ENCODE assay signal across 8 cellular contexts in the genomic region with DNA sequence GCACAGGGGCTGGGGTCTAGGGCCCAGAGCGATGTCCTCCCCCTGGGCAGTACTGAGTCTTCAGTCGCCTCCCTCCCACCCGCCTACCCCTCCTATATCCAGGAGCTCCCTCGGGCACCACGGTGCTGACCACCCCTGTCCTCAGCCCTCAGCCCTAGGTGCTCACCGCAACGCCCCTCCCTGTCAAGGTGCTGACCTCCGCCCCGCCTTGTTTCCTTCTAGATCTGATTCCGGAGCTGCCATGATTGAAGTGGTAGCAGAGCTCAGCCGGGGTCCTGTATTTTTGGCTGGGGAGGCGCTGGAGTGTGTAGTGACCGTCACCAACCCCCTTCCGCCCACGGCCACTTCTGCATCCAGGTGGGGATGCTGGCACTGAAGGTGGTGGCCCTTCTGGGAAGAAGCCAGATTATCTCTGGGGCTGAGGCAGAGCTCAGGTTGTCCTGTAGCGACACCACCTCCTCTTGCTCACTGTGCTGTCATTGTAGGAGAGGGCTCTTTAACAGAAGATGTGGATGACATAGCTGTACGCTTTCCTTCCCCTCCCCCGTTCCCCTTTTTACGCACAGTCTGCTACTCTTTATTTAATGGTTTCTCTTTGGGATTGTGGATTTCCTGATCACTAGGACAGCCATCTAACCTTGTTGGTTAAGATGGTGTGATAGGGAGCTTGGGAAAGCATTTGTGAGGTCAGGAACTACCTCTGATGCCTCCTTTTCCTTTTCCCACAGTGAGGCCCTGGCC. TPM values are rescaled to one million over a fixed set of nuclear protein-coding genes. Genes with fewer than 3 reads are reported as not detected.
DNase-seq lines count a peak whose midpoint lies in the region; ATAC-seq and TF ChIP-seq lines count a peak whose summit lies in the region.

No MANE protein-coding gene starts in this region.

- no peaks in the 10 kb centered on the region for H3K9me3 ChIP-seq in HAP-1

- H3K4me3 ChIP-seq in GM12875 (ENCODE audit: low read depth, low read length) (peak overlapping the region; percentile 90), HAP-1 (peak overlapping the region; percentile 92), foreskin fibroblast (ENCODE audit: low read depth in 1 of 2, low read length in 2 of 2) (peak overlapping the region; percentile 88 to 90)

- no peak for TF ChIP-seq CTCF in GM12875 (IDR thresholded peaks at IDR 0.05; ENCODE audit: borderline replicate concordance, insufficient read depth, low read depth, low read length)
- no peak for TF ChIP-seq CTCF in foreskin fibroblast (IDR thresholded peaks at IDR 0.05; ENCODE audit: low read depth, low read length)
- TF ChIP-seq CTCF in osteocyte (IDR thresholded peaks at IDR 0.05), result no peak

- H3K4me1 ChIP-seq in HAP-1, result peaks cover 11% of the 10 kb centered on the region; the same call in 1 of the 2 replicates

- peaks cover 63% of the 10 kb centered on the region for H3K36me3 Mint-ChIP-seq in activated T-helper 17 cell treated with anti-CD3 and anti-CD28 coated beads, Interleukin-2, amount 50 U/mL, for 72 hours (ENCODE audit: low read depth)
- peaks cover 31% of the 10 kb centered on the region for H3K36me3 Mint-ChIP-seq in osteocyte (ENCODE audit: unreplicated experiment)

- no peaks in the 10 kb centered on the region for H3K27me3 Mint-ChIP-seq in activated T-helper 17 cell treated with anti-CD3 and anti-CD28 coated beads, Interleukin-2, amount 50 U/mL, for 72 hours
- no peaks in the 10 kb centered on the region for H3K27me3 Mint-ChIP-seq in osteocyte (ENCODE audit: unreplicated experiment)

- H3K36me3 ChIP-seq in HAP-1 (replicated peaks), result peaks cover 36% of the 10 kb centered on the region

- H3K9me3 Mint-ChIP-seq in activated T-helper 17 cell treated with anti-CD3 and anti-CD28 coated beads, Interleukin-2, amount 50 U/mL, for 72 hours, result no peaks in the 10 kb centered on the region
- no peaks in the 10 kb centered on the region for H3K9me3 Mint-ChIP-seq in osteocyte (ENCODE audit: unreplicated experiment)

- H3K27ac Mint-ChIP-seq in activated T-helper 17 cell treated with anti-CD3 and anti-CD28 coated beads, Interleukin-2, amount 50 U/mL, for 72 hours, result peak overlapping the region; percentile 91
- H3K27ac Mint-ChIP-seq in osteocyte (ENCODE audit: unreplicated experiment), result peak overlapping the region; percentile 89

- peak; percentile 56 for ATAC-seq in activated T-helper 17 cell treated with anti-CD3 and anti-CD28 coated beads, Interleukin-2, amount 50 U/mL, for 72 hours (replicated peaks)

- H3K27me3 ChIP-seq in HAP-1 (ENCODE audit: low read depth), result no peaks in the 10 kb centered on the region

- in situ Hi-C loops in HAP-1 (cut with MboI; ENCODE audit: low sequenced_read_pairs), result no loop called here

- H3K4me3 Mint-ChIP-seq in activated T-helper 17 cell treated with anti-CD3 and anti-CD28 coated beads, Interleukin-2, amount 50 U/mL, for 72 hours, result peak overlapping the region; percentile 92
- H3K4me3 Mint-ChIP-seq in osteocyte (ENCODE audit: unreplicated experiment), result peak overlapping the region; percentile 89

- peaks cover 39% of the 10 kb centered on the region for H3K4me1 Mint-ChIP-seq in activated T-helper 17 cell treated with anti-CD3 and anti-CD28 coated beads, Interleukin-2, amount 50 U/mL, for 72 hours
- H3K4me1 Mint-ChIP-seq in osteocyte (ENCODE audit: unreplicated experiment), result peaks cover 49% of the 10 kb centered on the region

- DNase-seq in HAP-1 (ENCODE audit: low spot score in 2 of 2), result peak in 1 of 2 experiments; percentile 58
- DNase-seq in NCI-H1105 treated with DMSO at 0.1 percent for 48 hours (lab: John Stamatoyannopoulos, UW), result peak; percentile 12
- peak in 1 of 2 donors; percentile 41 for DNase-seq in foreskin fibroblast
- no peak for DNase-seq in osteocyte (ENCODE audit: extremely low spot score, unreplicated experiment)
- DNase-seq in SKM-1 treated with dmso at 0.1 percent for 144 hours (lab: John Stamatoyannopoulos, UW; ENCODE audit: unreplicated experiment), result no peak
- DNase-seq in middle frontal gyrus (ENCODE audit: extremely low spot score, low spot score), result no peak

RNA-seq across cellular contexts. Expression of gene RGP1, which starts 0.6 kb away (rescaled TPM):
- 10 to 100 TPM; 18.9 to 25.6 TPM for total RNA-seq in activated T-helper 17 cell treated with anti-CD3 and anti-CD28 coated beads, Interleukin-2, amount 50 U/mL, for 72 hours
- total RNA-seq in osteocyte, result 35.9 and 38.4 TPM in 2 replicates

RNA-seq across cellular contexts. Expression of gene GBA2, which starts 0.7 kb away (rescaled TPM):
- 10 to 100 TPM; 27.0 to 36.0 TPM for total RNA-seq in activated T-helper 17 cell treated with anti-CD3 and anti-CD28 coated beads, Interleukin-2, amount 50 U/mL, for 72 hours
- total RNA-seq in osteocyte, result 64.0 and 69.8 TPM in 2 replicates

RNA-seq across cellular contexts. Expression of gene MSMP, which starts 4.4 kb away (rescaled TPM):
- not detected for total RNA-seq in activated T-helper 17 cell treated with anti-CD3 and anti-CD28 coated beads, Interleukin-2, amount 50 U/mL, for 72 hours
- 0.56 TPM in 1 of 2 replicates, not detected in the other for total RNA-seq in osteocyte

RNA-seq across cellular contexts. Expression of gene CREB3, which starts 17.2 kb away (rescaled TPM):
- 10 to 100 TPM; 23.9 to 40.3 TPM for total RNA-seq in activated T-helper 17 cell treated with anti-CD3 and anti-CD28 coated beads, Interleukin-2, amount 50 U/mL, for 72 hours
- 39.0 and 45.4 TPM in 2 replicates for total RNA-seq in osteocyte

RNA-seq across cellular contexts. Expression of gene TLN1, which starts 17.7 kb away (rescaled TPM):
- total RNA-seq in activated T-helper 17 cell treated with anti-CD3 and anti-CD28 coated beads, Interleukin-2, amount 50 U/mL, for 72 hours, result 100 to 1,000 TPM; 293 to 458 TPM
- 433 and 439 TPM in 2 replicates for total RNA-seq in osteocyte
